Comparison of ENCODE assay signal across 9 cellular contexts in the genomic region with DNA sequence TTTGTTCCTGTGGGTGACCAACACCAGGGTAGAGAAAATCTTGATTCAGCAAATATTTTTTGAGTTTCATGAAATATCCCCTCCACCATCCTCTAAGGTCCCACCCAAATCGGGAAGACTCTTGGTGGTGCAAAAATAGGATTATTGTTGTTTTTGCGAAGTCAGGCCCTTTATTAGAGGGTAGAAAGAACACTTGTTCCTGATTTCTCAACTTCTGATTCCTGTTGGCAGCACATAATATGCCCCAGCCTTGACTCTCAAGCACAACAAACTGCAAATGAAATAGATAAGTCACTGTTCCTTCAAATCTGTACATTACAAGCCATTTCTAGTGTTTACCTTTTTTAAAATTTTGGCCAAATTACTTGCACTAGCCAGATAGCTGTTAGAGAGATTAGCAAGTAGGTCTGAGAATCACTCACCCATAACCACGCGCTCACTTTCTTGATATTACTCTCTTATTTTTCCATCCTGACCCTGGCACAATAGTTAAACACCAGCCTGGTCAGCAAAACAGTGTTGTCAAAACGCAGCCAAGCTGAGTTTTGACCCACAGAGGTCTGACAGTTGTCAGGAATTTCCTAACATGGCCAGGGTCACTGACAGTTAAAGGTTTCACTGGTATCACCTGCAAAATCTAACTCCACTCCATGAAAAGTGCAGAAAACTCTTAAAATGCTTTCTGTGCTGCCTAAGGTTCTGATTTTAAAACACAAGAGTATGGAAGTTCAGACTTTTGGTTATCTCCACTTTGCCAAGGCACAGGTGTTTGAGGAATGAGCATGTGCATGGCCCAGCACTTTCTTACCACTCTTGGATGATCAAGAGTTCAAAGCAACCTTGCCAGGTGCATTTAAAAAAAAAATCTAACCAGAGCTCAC.
DNase-seq lines count a peak whose midpoint lies in the region; ATAC-seq and TF ChIP-seq lines count a peak whose summit lies in the region.
"Had no signal": no experiment of that assay in that cellular context is flagged by ENCODE, and none has a peak within 500 bp of the region (broad histone marks: within the 10 kb centered on the region; RNA-seq: fewer than 3 reads in every experiment).

No MANE protein-coding gene starts in this region.

- H3K27ac ChIP-seq in DOHH2 (ENCODE audit: low read depth, low read length) = no peak overlapping the region
- peak overlapping the region; percentile 85 to 92 for H3K27ac ChIP-seq in liver (ENCODE audit: low read depth in 1 of 2, low read length in 2 of 2)

- peak overlapping the region; percentile 30 to 66 for H3K9ac ChIP-seq in liver (ENCODE audit: low read depth in 1 of 2, low read length in 2 of 2)

- H3K9me3 ChIP-seq in DOHH2 (ENCODE audit: control insufficient read depth, insufficient read depth, low read length) (no peaks in the 10 kb centered on the region), liver (ENCODE audit: control insufficient read depth in 4 of 4, low read length in 3 of 4) (no peaks in the 10 kb centered on the region)

- no peaks in the 10 kb centered on the region for H3K79me2 ChIP-seq in DOHH2 (ENCODE audit: control insufficient read depth, low read length)

- TF ChIP-seq RAD21 in liver (IDR thresholded peaks at IDR 0.05) = peak in 1 of 2 donors; percentile 47

- 20% methylated on average over 5 of the region's 5 CpGs for WGBS in liver

- H3K36me3 ChIP-seq in DOHH2 (ENCODE audit: control insufficient read depth, low read length) = no peaks in the 10 kb centered on the region
- peaks cover 0 to 1% (median 0%) of the 10 kb centered on the region in 4 donors for H3K36me3 ChIP-seq in liver (ENCODE audit: control insufficient read depth in 4 of 4, insufficient read depth in 3 of 4, low read depth in 1 of 4, low read length in 3 of 4)

- peak; percentile 59 for ATAC-seq in GM21360 (IDR thresholded peaks at IDR 0.05; ENCODE audit: unreplicated experiment)
- ATAC-seq in HG03457 (IDR thresholded peaks at IDR 0.05; ENCODE audit: unreplicated experiment) = peak; percentile 66

- H3F3A ChIP-seq in DOHH2 (ENCODE audit: control insufficient read depth, insufficient read depth) = peaks cover 10% of the 10 kb centered on the region; the same call in 1 of the 2 replicates

- H4K20me1 ChIP-seq in DOHH2 (ENCODE audit: control insufficient read depth, insufficient read depth, low read depth, low read length) = no peaks in the 10 kb centered on the region

- no peak overlapping the region for H3K4me3 ChIP-seq in DOHH2 (ENCODE audit: low read length)
- H3K4me3 ChIP-seq in liver (ENCODE audit: low read depth in 1 of 3, low read length in 3 of 3) = peak overlapping the region in 1 of 3 donors; percentile 2

- TF ChIP-seq CTCF in DOHH2 (IDR thresholded peaks at IDR 0.05; ENCODE audit: low read depth, low read length, poor library complexity, severe bottlenecking) = no peak
- TF ChIP-seq CTCF in liver (IDR thresholded peaks at IDR 0.05; ENCODE audit: low read depth, low read length, missing input control) = no peak

- H3K4me1 ChIP-seq in DOHH2 (ENCODE audit: control insufficient read depth, low read length) (peaks cover 41% of the 10 kb centered on the region), liver (ENCODE audit: control insufficient read depth in 4 of 4, insufficient read depth in 4 of 4, low read length in 3 of 4) (peaks cover 25 to 52% (median 36%) of the 10 kb centered on the region in 4 donors)

- no peaks in the 10 kb centered on the region for H3K27me3 ChIP-seq in DOHH2 (ENCODE audit: control insufficient read depth, low read length)
- H3K27me3 ChIP-seq in liver (ENCODE audit: control insufficient read depth in 4 of 4, insufficient read depth in 4 of 4, low read length in 3 of 4) = no peaks in the 10 kb centered on the region

- no peak for DNase-seq in DMS79 (lab: John Stamatoyannopoulos, UW)
- DNase-seq in activated naive CD4-positive, alpha-beta T cell treated with Interleukin-2 at 50 U/mL for 16 hours = no peak
- DNase-seq in NCI-H187 (lab: John Stamatoyannopoulos, UW) = no peak
- no peak for DNase-seq in NCI-H2171 treated with DMSO at 0.1 percent for 48 hours (lab: John Stamatoyannopoulos, UW)
- DNase-seq: stimulated activated CD4-positive, alpha-beta T cell treated with anti-CD3 and anti-CD28 coated beads, Interleukin-15, amount 100 ng/mL, for 24 hours had no signal

- H3K4me2 ChIP-seq in DOHH2 (ENCODE audit: low read length) = peak overlapping the region; percentile 10; the same call in 1 of the 2 replicates

- H3K9me2 ChIP-seq in DOHH2 (replicated peaks; ENCODE audit: control insufficient read depth, low read length) = no peaks in the 10 kb centered on the region

TF ChIP-seq in liver, 16 proteins besides CTCF, POLR2A, EP300 and RAD21:
- TF ChIP-seq HNF4A (conservative IDR thresholded peaks at IDR 0.05) (peak; percentile 66 to 79), NR2F2 (IDR thresholded peaks at IDR 0.05) (peak; percentile 56), YY1 (IDR thresholded peaks at IDR 0.05) (peak; percentile 55), GABPA (IDR thresholded peaks at IDR 0.05 in 1 of 2, conservative IDR thresholded peaks at IDR 0.05 in 1 of 2) (no peak), HNF4G (IDR thresholded peaks at IDR 0.05) (no peak), EGR1 (IDR thresholded peaks at IDR 0.05; ENCODE audit: low read depth in 2 of 2) (peak in 1 of 2 donors; percentile 30), FOXA2 (IDR thresholded peaks at IDR 0.05) (no peak), JUND (IDR thresholded peaks at IDR 0.05) (peak; percentile 35 to 70), FOXA1 (IDR thresholded peaks at IDR 0.05) (no peak), TAF1 (conservative IDR thresholded peaks at IDR 0.05) (no peak), RXRA (IDR thresholded peaks at IDR 0.05) (peak; percentile 89 to 90), SP1 (IDR thresholded peaks at IDR 0.05) (peak; percentile 88)
- TF ChIP-seq, protein P1, sequence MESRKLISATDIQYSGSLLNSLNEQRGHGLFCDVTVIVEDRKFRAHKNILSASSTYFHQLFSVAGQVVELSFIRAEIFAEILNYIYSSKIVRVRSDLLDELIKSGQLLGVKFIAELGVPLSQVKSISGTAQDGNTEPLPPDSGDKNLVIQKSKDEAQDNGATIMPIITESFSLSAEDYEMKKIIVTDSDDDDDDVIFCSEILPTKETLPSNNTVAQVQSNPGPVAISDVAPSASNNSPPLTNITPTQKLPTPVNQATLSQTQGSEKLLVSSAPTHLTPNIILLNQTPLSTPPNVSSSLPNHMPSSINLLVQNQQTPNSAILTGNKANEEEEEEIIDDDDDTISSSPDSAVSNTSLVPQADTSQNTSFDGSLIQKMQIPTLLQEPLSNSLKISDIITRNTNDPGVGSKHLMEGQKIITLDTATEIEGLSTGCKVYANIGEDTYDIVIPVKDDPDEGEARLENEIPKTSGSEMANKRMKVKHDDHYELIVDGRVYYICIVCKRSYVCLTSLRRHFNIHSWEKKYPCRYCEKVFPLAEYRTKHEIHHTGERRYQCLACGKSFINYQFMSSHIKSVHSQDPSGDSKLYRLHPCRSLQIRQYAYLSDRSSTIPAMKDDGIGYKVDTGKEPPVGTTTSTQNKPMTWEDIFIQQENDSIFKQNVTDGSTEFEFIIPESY (IDR thresholded peaks at IDR 0.05) = no peak
- TF ChIP-seq, protein P2, sequence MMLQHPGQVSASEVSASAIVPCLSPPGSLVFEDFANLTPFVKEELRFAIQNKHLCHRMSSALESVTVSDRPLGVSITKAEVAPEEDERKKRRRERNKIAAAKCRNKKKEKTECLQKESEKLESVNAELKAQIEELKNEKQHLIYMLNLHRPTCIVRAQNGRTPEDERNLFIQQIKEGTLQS (IDR thresholded peaks at IDR 0.05) = no peak
- TF ChIP-seq, protein P3, sequence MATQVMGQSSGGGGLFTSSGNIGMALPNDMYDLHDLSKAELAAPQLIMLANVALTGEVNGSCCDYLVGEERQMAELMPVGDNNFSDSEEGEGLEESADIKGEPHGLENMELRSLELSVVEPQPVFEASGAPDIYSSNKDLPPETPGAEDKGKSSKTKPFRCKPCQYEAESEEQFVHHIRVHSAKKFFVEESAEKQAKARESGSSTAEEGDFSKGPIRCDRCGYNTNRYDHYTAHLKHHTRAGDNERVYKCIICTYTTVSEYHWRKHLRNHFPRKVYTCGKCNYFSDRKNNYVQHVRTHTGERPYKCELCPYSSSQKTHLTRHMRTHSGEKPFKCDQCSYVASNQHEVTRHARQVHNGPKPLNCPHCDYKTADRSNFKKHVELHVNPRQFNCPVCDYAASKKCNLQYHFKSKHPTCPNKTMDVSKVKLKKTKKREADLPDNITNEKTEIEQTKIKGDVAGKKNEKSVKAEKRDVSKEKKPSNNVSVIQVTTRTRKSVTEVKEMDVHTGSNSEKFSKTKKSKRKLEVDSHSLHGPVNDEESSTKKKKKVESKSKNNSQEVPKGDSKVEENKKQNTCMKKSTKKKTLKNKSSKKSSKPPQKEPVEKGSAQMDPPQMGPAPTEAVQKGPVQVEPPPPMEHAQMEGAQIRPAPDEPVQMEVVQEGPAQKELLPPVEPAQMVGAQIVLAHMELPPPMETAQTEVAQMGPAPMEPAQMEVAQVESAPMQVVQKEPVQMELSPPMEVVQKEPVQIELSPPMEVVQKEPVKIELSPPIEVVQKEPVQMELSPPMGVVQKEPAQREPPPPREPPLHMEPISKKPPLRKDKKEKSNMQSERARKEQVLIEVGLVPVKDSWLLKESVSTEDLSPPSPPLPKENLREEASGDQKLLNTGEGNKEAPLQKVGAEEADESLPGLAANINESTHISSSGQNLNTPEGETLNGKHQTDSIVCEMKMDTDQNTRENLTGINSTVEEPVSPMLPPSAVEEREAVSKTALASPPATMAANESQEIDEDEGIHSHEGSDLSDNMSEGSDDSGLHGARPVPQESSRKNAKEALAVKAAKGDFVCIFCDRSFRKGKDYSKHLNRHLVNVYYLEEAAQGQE (IDR thresholded peaks at IDR 0.05) = no peak
- TF ChIP-seq, protein P4, sequence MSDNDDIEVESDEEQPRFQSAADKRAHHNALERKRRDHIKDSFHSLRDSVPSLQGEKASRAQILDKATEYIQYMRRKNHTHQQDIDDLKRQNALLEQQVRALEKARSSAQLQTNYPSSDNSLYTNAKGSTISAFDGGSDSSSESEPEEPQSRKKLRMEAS (IDR thresholded peaks at IDR 0.05) = peak; percentile 54
